ENCODE assay signal across 8 cellular contexts in the genomic region with DNA sequence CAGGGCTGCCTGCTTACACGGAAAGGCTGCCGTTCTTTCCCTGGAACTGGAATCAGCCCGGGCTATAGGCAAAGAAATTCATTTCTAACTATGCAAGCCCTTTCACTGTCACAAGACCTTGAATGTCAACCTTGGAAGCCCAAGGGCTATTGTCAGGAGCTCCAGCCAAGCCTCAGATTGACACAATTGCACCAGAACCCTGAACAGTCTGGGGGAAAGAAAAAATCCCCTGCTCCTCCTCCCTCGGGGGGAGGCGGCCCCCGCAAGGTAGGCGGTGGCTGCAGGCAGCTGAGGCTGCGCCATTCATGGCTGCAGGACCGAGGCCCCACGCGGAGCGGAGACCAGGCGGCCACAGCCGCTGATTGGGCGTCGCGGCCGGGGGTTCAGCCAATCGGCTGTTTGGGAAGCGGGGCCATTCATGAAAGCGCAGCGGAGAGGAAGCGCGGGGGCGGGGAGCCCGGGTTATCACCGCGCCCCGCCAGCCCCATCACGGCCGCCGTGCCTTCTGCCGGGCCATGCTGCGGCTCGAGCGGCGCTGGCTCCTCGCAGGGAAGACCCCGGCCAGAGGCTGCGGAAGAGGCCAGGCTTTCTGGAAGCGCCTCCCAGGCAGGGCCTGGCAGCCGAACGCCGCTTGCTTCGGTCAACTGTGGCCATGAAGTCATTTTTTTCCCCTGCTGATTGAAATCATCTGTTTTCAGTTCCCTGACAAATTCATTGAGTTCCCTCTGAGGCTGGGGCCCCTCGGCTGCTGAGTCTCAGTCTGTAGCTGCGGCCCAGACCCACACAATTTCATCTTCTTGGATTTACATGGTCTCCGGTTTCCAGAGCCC. TPM values are rescaled to one million over a fixed set of nuclear protein-coding genes. Genes with fewer than 3 reads are reported as not detected.
DNase-seq lines count a peak whose midpoint lies in the region; ATAC-seq and TF ChIP-seq lines count a peak whose summit lies in the region.

No MANE protein-coding gene starts in this region.

- CTCF ChIA-PET in RWPE1 (lab: Yijun Ruan, JAX) = interaction anchor here (1.0 kb wide), 1 partner anchor 200 kb away, joined by 4 read pairs; no protein-coding TSS in a partner anchor

- POLR2A ChIA-PET in RWPE1 (lab: Yijun Ruan, JAX; ENCODE audit: low non-redundant PET) = interaction anchor here (0.6 kb wide), 2 partner anchors 96 to 594 kb away, joined by 4 to 6 read pairs; no protein-coding TSS in a partner anchor

- peak overlapping the region; percentile 98 for H3K18ac ChIP-seq in neuronal stem cell (ENCODE audit: low read length)

- peak; percentile 96 for ATAC-seq in GM19372 (IDR thresholded peaks at IDR 0.05; ENCODE audit: low read depth, unreplicated experiment)
- ATAC-seq in HG03558 (IDR thresholded peaks at IDR 0.05; ENCODE audit: extremely low read depth, unreplicated experiment) = peak; percentile 64

- H2AFZ ChIP-seq in neuronal stem cell (ENCODE audit: low read length) = peak overlapping the region; percentile 93

- peak overlapping the region; percentile 22 for H2AK5ac ChIP-seq in neuronal stem cell (ENCODE audit: low read depth, low read length)

- peaks cover 0 to 2% of the 10 kb centered on the region in 2 donors for H3K36me3 Mint-ChIP-seq in CD14-positive monocyte

- intact Hi-C loops in CD14-positive monocyte (cut with micrococcal nuclease) = no loop called here

- H3K4me1 Mint-ChIP-seq in CD14-positive monocyte = peaks cover 42% of the 10 kb centered on the region

- peaks cover 38 to 69% (median 56%) of the 10 kb centered on the region in 3 donors for H3K27me3 Mint-ChIP-seq in CD14-positive monocyte (ENCODE audit: low read depth in 3 of 3)

- H3K36me3 ChIP-seq in neuronal stem cell (replicated peaks in 1 of 2; ENCODE audit: control insufficient read depth in 2 of 2, insufficient read depth in 2 of 2, low read length in 2 of 2) = no peaks in the 10 kb centered on the region
- no peaks in the 10 kb centered on the region for H3K36me3 ChIP-seq in subcutaneous abdominal adipose tissue (ENCODE audit: control insufficient read depth in 5 of 5, insufficient read depth in 5 of 5, low read length in 5 of 5)

- H3K27ac Mint-ChIP-seq in CD14-positive monocyte = peak overlapping the region in 5 of 7 donors; percentile 41 to 82 (median 57)

- no peak overlapping the region for H3K23ac ChIP-seq in neuronal stem cell (ENCODE audit: low read depth, low read length, poor library complexity)

- H2BK12ac ChIP-seq in neuronal stem cell (ENCODE audit: low read length) = peak overlapping the region; percentile 89

- TF ChIP-seq CTCF in CD14-positive monocyte (IDR thresholded peaks at IDR 0.05) (no peak), RWPE1 (conservative IDR thresholded peaks at IDR 0.05; ENCODE audit: low read depth) (no peak), foreskin fibroblast (IDR thresholded peaks at IDR 0.05; ENCODE audit: low read depth, low read length) (no peak)

- DNase-seq in CD14-positive monocyte (ENCODE audit: low spot score) = peak; percentile 75
- peak; percentile 87 for DNase-seq in RWPE1 (ENCODE audit: low spot score)
- DNase-seq in activated gamma-delta T cell treated with anti-CD3 and anti-CD28 coated beads, Interleukin-2, amount 50 U/mL, for 16 hours (ENCODE audit: low read depth) = peak; percentile 41
- DNase-seq in foreskin fibroblast = peak; percentile 99
- DNase-seq in neuronal stem cell (ENCODE audit: low spot score) = peak; percentile 91

- H3K9me3 ChIP-seq in neuronal stem cell (replicated peaks in 1 of 2; ENCODE audit: control insufficient read depth in 2 of 2, insufficient read depth in 1 of 2, low read depth in 1 of 2, low read length in 2 of 2) = no peaks in the 10 kb centered on the region
- no peaks in the 10 kb centered on the region for H3K9me3 ChIP-seq in subcutaneous abdominal adipose tissue (ENCODE audit: control insufficient read depth in 5 of 5, low read length in 5 of 5)

- H3K4me3 ChIP-seq in foreskin fibroblast (ENCODE audit: low read depth in 1 of 2, low read length in 2 of 2) (peak overlapping the region; percentile 33 to 59), neuronal stem cell (ENCODE audit: low read length in 2 of 2) (peak overlapping the region in 1 of 2 donors; percentile 46), subcutaneous abdominal adipose tissue (ENCODE audit: low read depth in 1 of 5, low read length in 5 of 5) (peak overlapping the region; percentile 45 to 59 (median 47))

- H3K27ac ChIP-seq in RWPE1 (peak overlapping the region; percentile 68), neuronal stem cell (replicated peaks; ENCODE audit: low read length) (peak overlapping the region; percentile 62), subcutaneous abdominal adipose tissue (ENCODE audit: low read depth, low read length) (peak overlapping the region; percentile 72)

- H3K4me1 ChIP-seq in neuronal stem cell (ENCODE audit: control insufficient read depth in 2 of 2, insufficient read depth in 1 of 2, low read depth in 1 of 2, low read length in 2 of 2) (peaks cover 11 to 33% of the 10 kb centered on the region in 2 donors), subcutaneous abdominal adipose tissue (ENCODE audit: control insufficient read depth in 5 of 5, insufficient read depth in 5 of 5, low read length in 5 of 5) (peaks cover 12 to 52% (median 41%) of the 10 kb centered on the region in 5 donors)

- no peaks in the 10 kb centered on the region for H3K27me3 ChIP-seq in neuronal stem cell (ENCODE audit: control insufficient read depth in 3 of 3, insufficient read depth in 3 of 3, low read depth in 1 of 3, low read length in 3 of 3)
- H3K27me3 ChIP-seq in subcutaneous abdominal adipose tissue (ENCODE audit: control insufficient read depth in 5 of 5, insufficient read depth in 4 of 5, low read length in 5 of 5) = peaks cover 0 to 11% (median 0%) of the 10 kb centered on the region in 5 donors

- H3K9me3 Mint-ChIP-seq in CD14-positive monocyte = peaks cover 0 to 2% (median 0%) of the 10 kb centered on the region in 7 donors

- peak overlapping the region; percentile 59 to 83 for H3K4me3 Mint-ChIP-seq in CD14-positive monocyte

- no peak overlapping the region for H2BK15ac ChIP-seq in neuronal stem cell (ENCODE audit: low read length)

- no peak overlapping the region for H4K8ac ChIP-seq in neuronal stem cell (ENCODE audit: low read depth, low read length)

- no peaks in the 10 kb centered on the region for H3K79me1 ChIP-seq in neuronal stem cell (ENCODE audit: low read depth, low read length)

- peak overlapping the region; percentile 79 for H3K9ac ChIP-seq in neuronal stem cell (ENCODE audit: low read depth, low read length, poor library complexity)
- peak overlapping the region in 3 of 5 donors; percentile 14 to 53 (median 53) for H3K9ac ChIP-seq in subcutaneous abdominal adipose tissue (ENCODE audit: low read length in 5 of 5)

- no CpG with 5 or more reads among the region's 48 CpGs for WGBS in neuronal stem cell (ENCODE audit: extremely low coverage in 2 of 2, insufficient read length in 2 of 2, insufficient replicate concordance in 1 of 2), 2 donors

- H2BK120ac ChIP-seq in neuronal stem cell (ENCODE audit: low read depth, low read length) = peak overlapping the region; percentile 7

- no peak overlapping the region for H2BK5ac ChIP-seq in neuronal stem cell (ENCODE audit: low read length)

- H3K4ac ChIP-seq in neuronal stem cell (ENCODE audit: low read length) = no peak overlapping the region

- peak overlapping the region; percentile 67 for H4K91ac ChIP-seq in neuronal stem cell (ENCODE audit: low read depth, low read length, poor library complexity)

- peak overlapping the region; percentile 60 for H3K4me2 ChIP-seq in neuronal stem cell (ENCODE audit: insufficient read depth, low read length, poor library complexity, severe bottlenecking)

- no peak overlapping the region for H3K14ac ChIP-seq in neuronal stem cell (ENCODE audit: low read length)

RNA-seq across cellular contexts. Expression of a gene that starts 38.1 kb away (rescaled TPM):
- not detected for polyA plus RNA-seq in CD14-positive monocyte
- 0.06 TPM for polyA plus RNA-seq in neuronal stem cell (2013, experiment 1 of 2)
- polyA plus RNA-seq in neuronal stem cell (2013, experiment 2 of 2) = 0.01 TPM

Comparison
In these comparisons a context has a peak if more than half of its experiments do, and no peak if none do; other contexts are left out.
1. DNase-seq: peak in every context shown above with its lines; median percentile 99 in foreskin fibroblast; 91 in neuronal stem cell; 87 in RWPE1; 75 in CD14-positive monocyte; 41 in activated gamma-delta T cell treated with anti-CD3 and anti-CD28 coated beads, Interleukin-2, amount 50 U/mL, for 16 hours.